In genomic region chr1:118688891-118689290, GRCh38 we compare ENCODE assay signal across 16 cellular contexts.
DNase-seq lines count a peak whose midpoint lies in the region; ATAC-seq and TF ChIP-seq lines count a peak whose summit lies in the region.
"Had no signal": no experiment of that assay in that cellular context is flagged by ENCODE, and none has a peak within 500 bp of the region (broad histone marks: within the 10 kb centered on the region; RNA-seq: fewer than 3 reads in every experiment).

No MANE protein-coding gene starts in this region.

- peaks cover 8% of the 10 kb centered on the region for H3K4me1 Mint-ChIP-seq in chondrocyte (ENCODE audit: low read depth)
- H3K4me1 Mint-ChIP-seq: CD14-positive monocyte, H9 had no signal

- no peaks in the 10 kb centered on the region for H3K27me3 Mint-ChIP-seq in chondrocyte (ENCODE audit: low read depth)

- no peak overlapping the region for H3K4me3 Mint-ChIP-seq in chondrocyte (ENCODE audit: unreplicated experiment)
- H3K4me3 Mint-ChIP-seq: CD14-positive monocyte; CD8-positive, alpha-beta T cell; H9 had no signal

- peak overlapping the region; percentile 9 for H3K27ac Mint-ChIP-seq in chondrocyte (ENCODE audit: unreplicated experiment)
- H3K27ac Mint-ChIP-seq: CD14-positive monocyte; CD8-positive, alpha-beta T cell; H9 had no signal

- no peak for TF ChIP-seq CTCF in chondrocyte (IDR thresholded peaks at IDR 0.05)

- ATAC-seq in sciatic nerve (peak; percentile 74), GM19351 (IDR thresholded peaks at IDR 0.05; ENCODE audit: unreplicated experiment) (no peak)
- ATAC-seq: CD8-positive, alpha-beta T cell had no signal

- peak; percentile 11 for DNase-seq in NCI-H146 (lab: John Stamatoyannopoulos, UW)
- DNase-seq in NCI-H146 treated with DMSO at 0.1 percent for 48 hours (lab: John Stamatoyannopoulos, UW; ENCODE audit: unreplicated experiment): no peak
- DNase-seq in OCI-M1 (lab: John Stamatoyannopoulos, UW): peak; percentile 31
- no peak for DNase-seq in chondrocyte (ENCODE audit: low spot score)
- no peak for DNase-seq in sciatic nerve (ENCODE audit: low spot score)
- no peak for DNase-seq in NOMO-1 (lab: John Stamatoyannopoulos, UW; ENCODE audit: unreplicated experiment in 2 of 2)
- DNase-seq in hepatic stellate cell (ENCODE audit: low spot score): no peak
- DNase-seq: CD8-positive, alpha-beta T cell; COR-L47; DMS153; DMS79 treated with DMSO at 0.1 percent for 48 hours; GDM1; GOT3; H9 had no signal

- no peaks in the 10 kb centered on the region for H3K9me3 Mint-ChIP-seq in chondrocyte (ENCODE audit: low read depth)
- H3K9me3 Mint-ChIP-seq: CD8-positive, alpha-beta T cell; H9 had no signal

- intact Hi-C loops in sciatic nerve (cut with DNase I): no loop called here

- peaks cover 1% of the 10 kb centered on the region for H3K36me3 Mint-ChIP-seq in chondrocyte (ENCODE audit: low read depth)
- H3K36me3 Mint-ChIP-seq: CD14-positive monocyte; CD8-positive, alpha-beta T cell had no signal

Comparison
In these comparisons a context has a peak if more than half of its experiments do, and no peak if none do; other contexts are left out.
1. DNase-seq: peak in NCI-H146 (single experiment) and OCI-M1 (single experiment); none in NCI-H146 treated with DMSO at 0.1 percent for 48 hours (single experiment), chondrocyte (single experiment), sciatic nerve (single experiment), NOMO-1 (0 of 2) and hepatic stellate cell (single experiment).